In the genomic region with DNA sequence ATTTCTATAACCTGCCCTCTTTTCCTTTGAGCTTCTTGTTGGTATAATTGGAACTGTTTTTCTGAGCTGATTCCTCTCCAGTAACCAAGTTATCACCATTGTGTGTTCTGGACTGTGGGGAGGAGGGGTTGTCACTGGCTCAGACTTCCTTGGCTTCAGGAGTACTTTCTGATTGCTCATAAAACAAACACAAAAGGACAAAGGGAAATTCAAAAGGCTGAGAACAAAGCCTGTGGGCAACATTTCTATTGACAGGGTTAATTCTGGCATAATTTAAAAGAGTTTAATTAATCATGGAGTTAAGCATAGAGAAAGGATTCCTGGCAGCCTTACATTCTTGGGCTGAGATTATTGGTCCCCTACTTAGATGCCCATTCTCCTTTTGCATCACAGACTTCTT, we compare ENCODE assay signal across 1 cellular context.
TF ChIP-seq lines count a peak whose summit lies in the region.

No MANE protein-coding gene starts in this region.

TF ChIP-seq in HEK293T, 16 proteins besides CTCF, POLR2A, EP300 and RAD21 (continued from another document):
- TF ChIP-seq, protein P1, sequence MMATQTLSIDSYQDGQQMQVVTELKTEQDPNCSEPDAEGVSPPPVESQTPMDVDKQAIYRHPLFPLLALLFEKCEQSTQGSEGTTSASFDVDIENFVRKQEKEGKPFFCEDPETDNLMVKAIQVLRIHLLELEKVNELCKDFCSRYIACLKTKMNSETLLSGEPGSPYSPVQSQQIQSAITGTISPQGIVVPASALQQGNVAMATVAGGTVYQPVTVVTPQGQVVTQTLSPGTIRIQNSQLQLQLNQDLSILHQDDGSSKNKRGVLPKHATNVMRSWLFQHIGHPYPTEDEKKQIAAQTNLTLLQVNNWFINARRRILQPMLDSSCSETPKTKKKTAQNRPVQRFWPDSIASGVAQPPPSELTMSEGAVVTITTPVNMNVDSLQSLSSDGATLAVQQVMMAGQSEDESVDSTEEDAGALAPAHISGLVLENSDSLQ (IDR thresholded peaks at IDR 0.05), result no peak
- TF ChIP-seq NFRKB (IDR thresholded peaks at IDR 0.05) (no peak), LEF1 (IDR thresholded peaks at IDR 0.05; ENCODE audit: borderline replicate concordance) (no peak)
